ENCODE assay signal across 8 cellular contexts in the genomic region with DNA sequence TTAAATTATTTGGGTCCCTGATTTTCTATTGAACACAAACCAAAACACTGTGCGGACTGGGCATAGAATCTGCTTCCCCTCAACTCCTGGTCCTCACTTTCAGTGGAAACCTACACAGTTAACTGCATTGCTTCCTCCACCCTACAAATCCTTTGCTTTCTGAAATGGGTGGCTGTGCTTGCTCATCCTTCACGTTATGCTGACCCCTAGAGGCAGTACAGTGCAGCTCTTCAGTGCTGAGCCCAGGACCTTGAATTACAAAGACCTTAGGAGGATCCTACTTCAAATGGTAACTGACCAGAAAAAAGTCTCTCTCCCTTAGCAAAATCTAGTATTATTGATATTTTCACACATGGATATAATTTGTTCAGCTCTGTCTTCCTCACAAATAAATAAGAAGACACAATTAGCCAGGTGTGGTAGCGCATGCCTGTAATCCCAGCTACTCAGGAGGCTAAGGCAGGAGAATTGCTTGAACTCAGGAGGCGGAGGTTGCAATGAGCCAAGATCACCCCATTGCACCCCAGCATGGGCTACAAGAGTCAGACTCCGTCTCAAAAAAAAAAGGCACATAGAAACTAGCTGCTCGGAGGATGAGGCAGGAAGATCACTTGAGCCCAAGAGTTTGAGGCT.
DNase-seq lines count a peak whose midpoint lies in the region; ATAC-seq and TF ChIP-seq lines count a peak whose summit lies in the region.

No MANE protein-coding gene starts in this region.

- no peak for TF ChIP-seq CTCF in omental fat pad (IDR thresholded peaks at IDR 0.05)

- ATAC-seq in GM21360 (IDR thresholded peaks at IDR 0.05; ENCODE audit: unreplicated experiment) (peak; percentile 96), HG03565 (IDR thresholded peaks at IDR 0.05; ENCODE audit: unreplicated experiment) (peak; percentile 93), omental fat pad (ENCODE audit: low FRiP score) (no peak)

- DNase-seq in Daoy (ENCODE audit: low read depth) (peak; percentile 72), NOMO-1 (lab: John Stamatoyannopoulos, UW; ENCODE audit: unreplicated experiment in 2 of 2) (peak; percentile 51 to 60), amniotic stem cell (lab: John Stamatoyannopoulos, UW) (peak; percentile 50), hippocampal formation (lab: John Stamatoyannopoulos, UW) (peak; percentile 23 to 61), omental fat pad (ENCODE audit: low spot score) (no peak)
- peak; percentile 6 to 29 for DNase-seq in stimulated activated CD4-positive, alpha-beta T cell treated with anti-CD3 and anti-CD28 coated beads, Interleukin-2, amount 100 ng/mL, for 24 hours
